ENCODE assay signal across 8 cellular contexts in the genomic region with DNA sequence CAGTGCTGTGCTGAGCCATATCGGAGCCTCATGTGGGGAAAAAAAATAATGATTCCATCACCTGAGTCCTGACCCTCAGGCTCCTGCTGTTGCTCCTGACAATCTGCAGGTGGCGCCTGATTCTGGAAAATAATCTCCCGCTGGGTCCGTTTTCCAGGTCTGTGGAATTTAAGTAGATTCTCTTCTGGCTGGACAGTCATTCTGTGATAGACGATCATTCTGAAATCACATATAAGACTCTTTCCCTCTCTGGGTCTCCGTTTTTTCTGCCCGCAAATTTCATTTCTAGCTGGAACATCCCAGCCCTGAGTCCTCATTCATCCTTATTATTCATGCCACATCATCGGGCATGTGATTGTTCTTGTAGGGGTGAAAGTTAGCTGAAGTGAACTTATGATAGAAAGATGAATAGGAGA. TPM values are rescaled to one million over a fixed set of nuclear protein-coding genes. Genes with fewer than 3 reads are reported as not detected.
DNase-seq lines count a peak whose midpoint lies in the region; ATAC-seq and TF ChIP-seq lines count a peak whose summit lies in the region.

No MANE protein-coding gene starts in this region.

- H3K4me3 Mint-ChIP-seq in activated CD4-positive, alpha-beta T cell treated with anti-CD3 and anti-CD28 coated beads, Interleukin-2, amount 10 ng/mL, durations not matched to agents 24 days and 14 days: no peak overlapping the region

- H3K27ac Mint-ChIP-seq in activated CD4-positive, alpha-beta T cell treated with anti-CD3 and anti-CD28 coated beads, Interleukin-2, amount 10 ng/mL, durations not matched to agents 24 days and 14 days: no peak overlapping the region

- H3K36me3 Mint-ChIP-seq in activated CD4-positive, alpha-beta T cell treated with anti-CD3 and anti-CD28 coated beads, Interleukin-2, amount 10 ng/mL, durations not matched to agents 24 days and 14 days (ENCODE audit: low read depth): no peaks in the 10 kb centered on the region

- H3K27me3 Mint-ChIP-seq in activated CD4-positive, alpha-beta T cell treated with anti-CD3 and anti-CD28 coated beads, Interleukin-2, amount 10 ng/mL, durations not matched to agents 24 days and 14 days: peaks cover 23% of the 10 kb centered on the region

- DNase-seq in AG09319 (ENCODE audit: extremely low read depth, low read depth): no peak
- peak; percentile 74 for DNase-seq in NCI-H2227 (lab: John Stamatoyannopoulos, UW; ENCODE audit: unreplicated experiment)
- DNase-seq in activated CD4-positive, alpha-beta T cell treated with anti-CD3 and anti-CD28 coated beads, Interleukin-2, amount 10 ng/mL, durations not matched to agents 24 days and 14 days: peak; percentile 79
- peak in 1 of 2 donors; percentile 85 for DNase-seq in foreskin fibroblast
- DNase-seq in omental fat pad (ENCODE audit: low spot score): no peak

- no peaks in the 10 kb centered on the region for H3K9me3 Mint-ChIP-seq in activated CD4-positive, alpha-beta T cell treated with anti-CD3 and anti-CD28 coated beads, Interleukin-2, amount 10 ng/mL, durations not matched to agents 24 days and 14 days

- intact Hi-C loops in activated CD4-positive, alpha-beta T cell treated with anti-CD3 and anti-CD28 coated beads, Interleukin-2, amount 10 ng/mL, durations not matched to agents 24 days and 14 days (cut with micrococcal nuclease): loop anchor here (1.0 to 2.0 kb wide), 2 partner anchors 144 to 331 kb away; no protein-coding TSS in a partner anchor

- no peak overlapping the region for H3K4me3 ChIP-seq in foreskin fibroblast (ENCODE audit: low read depth in 1 of 2, low read length in 2 of 2)

- H3K4me1 Mint-ChIP-seq in activated CD4-positive, alpha-beta T cell treated with anti-CD3 and anti-CD28 coated beads, Interleukin-2, amount 10 ng/mL, durations not matched to agents 24 days and 14 days: peaks cover 9% of the 10 kb centered on the region

- peak; percentile 52 for ATAC-seq in omental fat pad (ENCODE audit: low FRiP score)
- ATAC-seq in HG03097 (IDR thresholded peaks at IDR 0.05; ENCODE audit: low FRiP score, unreplicated experiment): no peak
- no peak for ATAC-seq in HG03439 (IDR thresholded peaks at IDR 0.05; ENCODE audit: unreplicated experiment)

- TF ChIP-seq CTCF in AG09319 (IDR thresholded peaks at IDR 0.05; ENCODE audit: low read depth, low read length) (peak; percentile 90), GM12874 (IDR thresholded peaks at IDR 0.05; ENCODE audit: insufficient read depth, low read depth, low read length) (peak; percentile 71), foreskin fibroblast (IDR thresholded peaks at IDR 0.05; ENCODE audit: low read depth, low read length) (peak; percentile 95), omental fat pad (IDR thresholded peaks at IDR 0.05) (peak in 2 of 3 donors; percentile 55 to 90)

RNA-seq across cellular contexts. Expression of a gene that starts 22.1 kb away (rescaled TPM):
- total RNA-seq in activated CD4-positive, alpha-beta T cell treated with anti-CD3 and anti-CD28 coated beads, Interleukin-2, amount 10 ng/mL, durations not matched to agents 24 days and 14 days: 26.5 and 31.1 TPM in 2 replicates
- 10 to 100 TPM; 47.0 to 81.0 (median 66.4) TPM for total RNA-seq in omental fat pad

Comparison
In these comparisons a context has a peak if more than half of its experiments do, and no peak if none do; other contexts are left out.
1. DNase-seq: peak in NCI-H2227 (single experiment) and activated CD4-positive, alpha-beta T cell treated with anti-CD3 and anti-CD28 coated beads, Interleukin-2, amount 10 ng/mL, durations not matched to agents 24 days and 14 days (single experiment); none in AG09319 (single experiment) and omental fat pad (single experiment).
2. Peak in every context shown above with its lines, with median percentiles within 50 percentile points of each other: CTCF ChIP-seq.